In genomic region chr1:232943679-232944252, GRCh38 we compare ENCODE assay signal across 12 cellular contexts. TPM values are rescaled to one million over a fixed set of nuclear protein-coding genes. Genes with fewer than 3 reads are reported as not detected.
DNase-seq lines count a peak whose midpoint lies in the region; ATAC-seq and TF ChIP-seq lines count a peak whose summit lies in the region.
"Had no signal": no experiment of that assay in that cellular context is flagged by ENCODE, and none has a peak within 500 bp of the region (broad histone marks: within the 10 kb centered on the region; RNA-seq: fewer than 3 reads in every experiment).

No MANE protein-coding gene starts in this region.

- no peak overlapping the region for H3K4me3 Mint-ChIP-seq in activated CD4-positive, alpha-beta T cell treated with anti-CD3 and anti-CD28 coated beads for 36 hours
- no peak overlapping the region for H3K4me3 Mint-ChIP-seq in activated CD4-positive, alpha-beta T cell treated with anti-CD3 and anti-CD28 coated beads, Interleukin-2, amount 10 ng/mL, durations not matched to agents 24 days and 14 days

- H3K36me3 Mint-ChIP-seq in activated CD4-positive, alpha-beta T cell treated with anti-CD3 and anti-CD28 coated beads for 36 hours (ENCODE audit: low read depth) = no peaks in the 10 kb centered on the region
- H3K36me3 Mint-ChIP-seq in activated CD4-positive, alpha-beta T cell treated with anti-CD3 and anti-CD28 coated beads, Interleukin-2, amount 10 ng/mL, durations not matched to agents 24 days and 14 days (ENCODE audit: low read depth) = no peaks in the 10 kb centered on the region

- peak; percentile 80 for ATAC-seq in activated CD4-positive, alpha-beta T cell treated with anti-CD3 and anti-CD28 coated beads for 36 hours
- peak; percentile 50 for ATAC-seq in HG02623 (IDR thresholded peaks at IDR 0.05; ENCODE audit: unreplicated experiment)

- CTCF ChIA-PET in activated CD4-positive, alpha-beta T cell treated with anti-CD3 and anti-CD28 coated beads for 36 hours (lab: Charles Lee) = no interaction called here

- H3K4me1 ChIP-seq in left ventricle myocardium inferior = no peaks in the 10 kb centered on the region
- H3K4me1 ChIP-seq: transverse colon had no signal

- H3K4me1 Mint-ChIP-seq in activated CD4-positive, alpha-beta T cell treated with anti-CD3 and anti-CD28 coated beads for 36 hours = peaks cover 23% of the 10 kb centered on the region
- H3K4me1 Mint-ChIP-seq in activated CD4-positive, alpha-beta T cell treated with anti-CD3 and anti-CD28 coated beads, Interleukin-2, amount 10 ng/mL, durations not matched to agents 24 days and 14 days = peaks cover 13% of the 10 kb centered on the region

- intact Hi-C loops in activated CD4-positive, alpha-beta T cell treated with anti-CD3 and anti-CD28 coated beads for 36 hours (cut with DNase I, micrococcal nuclease) = loop anchor here in 1 of 2 experiments (10.0 kb wide), 1 partner anchor 139 kb away; the partner anchor contains the start of gene MAP10
- intact Hi-C loops in activated CD4-positive, alpha-beta T cell treated with anti-CD3 and anti-CD28 coated beads, Interleukin-2, amount 10 ng/mL, durations not matched to agents 24 days and 14 days (cut with micrococcal nuclease) = no loop called here
- intact Hi-C loops in left ventricle myocardium inferior (cut with micrococcal nuclease) = no loop called here

- H3K27ac Mint-ChIP-seq in activated CD4-positive, alpha-beta T cell treated with anti-CD3 and anti-CD28 coated beads for 36 hours = peak overlapping the region; percentile 84
- peak overlapping the region; percentile 48 for H3K27ac Mint-ChIP-seq in activated CD4-positive, alpha-beta T cell treated with anti-CD3 and anti-CD28 coated beads, Interleukin-2, amount 10 ng/mL, durations not matched to agents 24 days and 14 days

- peaks cover 2% of the 10 kb centered on the region for H3K27me3 Mint-ChIP-seq in activated CD4-positive, alpha-beta T cell treated with anti-CD3 and anti-CD28 coated beads for 36 hours
- no peaks in the 10 kb centered on the region for H3K27me3 Mint-ChIP-seq in activated CD4-positive, alpha-beta T cell treated with anti-CD3 and anti-CD28 coated beads, Interleukin-2, amount 10 ng/mL, durations not matched to agents 24 days and 14 days

- no peaks in the 10 kb centered on the region for H3K36me3 ChIP-seq in left ventricle myocardium inferior
- H3K36me3 ChIP-seq: spleen, transverse colon had no signal

- H3K9me3 Mint-ChIP-seq in activated CD4-positive, alpha-beta T cell treated with anti-CD3 and anti-CD28 coated beads for 36 hours (ENCODE audit: low read depth) = no peaks in the 10 kb centered on the region
- no peaks in the 10 kb centered on the region for H3K9me3 Mint-ChIP-seq in activated CD4-positive, alpha-beta T cell treated with anti-CD3 and anti-CD28 coated beads, Interleukin-2, amount 10 ng/mL, durations not matched to agents 24 days and 14 days

- no peak overlapping the region for H3K27ac ChIP-seq in left ventricle myocardium inferior (replicated peaks)
- H3K27ac ChIP-seq: transverse colon had no signal

- POLR2A ChIA-PET in activated CD4-positive, alpha-beta T cell treated with anti-CD3 and anti-CD28 coated beads for 36 hours (lab: Charles Lee) = no interaction called here

- DNase-seq in activated CD4-positive, alpha-beta T cell treated with anti-CD3 and anti-CD28 coated beads for 36 hours = peak; percentile 57
- DNase-seq in activated CD4-positive, alpha-beta T cell treated with anti-CD3 and anti-CD28 coated beads, Interleukin-2, amount 50 U/mL, for 1 hour = no peak
- DNase-seq in activated CD4-positive, alpha-beta T cell treated with anti-CD3 and anti-CD28 coated beads, Interleukin-2, amount 10 ng/mL, durations not matched to agents 24 days and 14 days = no peak
- DNase-seq in stimulated activated CD4-positive, alpha-beta T cell treated with anti-CD3 and anti-CD28 coated beads, Interleukin-2, amount 100 ng/mL, for 48 hours = peak; percentile 6 to 19
- no peak for DNase-seq in left ventricle myocardium inferior
- DNase-seq in HK-2 (ENCODE audit: unreplicated experiment) = no peak
- DNase-seq in NCI-H2107 (lab: John Stamatoyannopoulos, UW) = no peak
- DNase-seq: aorta, NCI-H69, transverse colon had no signal

- no peak overlapping the region for H3K4me3 ChIP-seq in left ventricle myocardium inferior
- H3K4me3 ChIP-seq: spleen, transverse colon had no signal

- H3K27me3 ChIP-seq in left ventricle myocardium inferior (ENCODE audit: low read depth) = no peaks in the 10 kb centered on the region
- H3K27me3 ChIP-seq: transverse colon had no signal

- no peaks in the 10 kb centered on the region for H3K9me3 ChIP-seq in left ventricle myocardium inferior (replicated peaks)
- H3K9me3 ChIP-seq: spleen, transverse colon had no signal

- TF ChIP-seq CTCF in left ventricle myocardium inferior (IDR thresholded peaks at IDR 0.05; ENCODE audit: borderline replicate concordance) = no peak

RNA-seq across cellular contexts. Expression of gene NTPCR, which starts 6.6 kb away (rescaled TPM):
- total RNA-seq in activated CD4-positive, alpha-beta T cell treated with anti-CD3 and anti-CD28 coated beads for 36 hours = 10 to 100 TPM; 37.4 to 51.9 TPM
- 30.0 and 30.5 TPM in 2 replicates for total RNA-seq in activated CD4-positive, alpha-beta T cell treated with anti-CD3 and anti-CD28 coated beads, Interleukin-2, amount 10 ng/mL, durations not matched to agents 24 days and 14 days
- 47.6 TPM for total RNA-seq in left ventricle myocardium inferior

Comparison
In these comparisons a context has a peak if more than half of its experiments do, and no peak if none do; other contexts are left out.
1. DNase-seq: peak in activated CD4-positive, alpha-beta T cell treated with anti-CD3 and anti-CD28 coated beads for 36 hours (single experiment) and stimulated activated CD4-positive, alpha-beta T cell treated with anti-CD3 and anti-CD28 coated beads, Interleukin-2, amount 100 ng/mL, for 48 hours (2 of 2); none in activated CD4-positive, alpha-beta T cell treated with anti-CD3 and anti-CD28 coated beads, Interleukin-2, amount 50 U/mL, for 1 hour (single experiment), activated CD4-positive, alpha-beta T cell treated with anti-CD3 and anti-CD28 coated beads, Interleukin-2, amount 10 ng/mL, durations not matched to agents 24 days and 14 days (single experiment), left ventricle myocardium inferior (single experiment), HK-2 (single experiment) and NCI-H2107 (single experiment).